In the genomic region with DNA sequence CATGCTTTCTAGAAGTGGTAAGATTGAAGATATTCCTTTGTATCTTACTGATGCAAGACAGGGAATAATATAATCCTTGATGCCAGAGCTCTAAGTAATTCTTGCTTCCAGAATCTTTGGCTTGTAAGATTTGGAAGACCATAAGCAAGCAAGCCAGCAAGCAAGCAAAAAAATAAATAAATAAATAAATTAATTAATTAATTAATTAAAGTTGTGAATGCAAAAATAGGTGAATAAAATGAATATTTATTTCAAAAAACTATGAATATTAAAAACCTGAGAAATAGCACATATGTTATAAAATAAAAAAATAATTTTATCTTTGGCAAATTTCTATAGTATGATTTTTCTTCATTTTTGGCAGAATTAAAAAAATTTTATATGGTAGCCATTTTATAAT, we compare ENCODE assay signal across 19 cellular contexts.
"Had no signal": no experiment of that assay in that cellular context is flagged by ENCODE, and none has a peak within 500 bp of the region (broad histone marks: within the 10 kb centered on the region; RNA-seq: fewer than 3 reads in every experiment).

No MANE protein-coding gene starts in this region.

- H3K27ac ChIP-seq: RWPE1 had no signal

- ATAC-seq: Panc1 had no signal

- H3K4me2 ChIP-seq: SK-N-SH had no signal

- H3K9me2 ChIP-seq: SK-N-SH had no signal

- DNase-seq: KBM-7, NCI-H1092, NCI-H1105 treated with DMSO at 0.1 percent for 48 hours, NCI-H1417 treated with DMSO at 0.1 percent for 48 hours, NCI-H187, NCI-H2029, NCI-H2081 treated with DMSO at 0.1 percent for 48 hours, NCI-H2171, NCI-H226, NCI-H446, NCI-H510A, NCI-H524 treated with DMSO at 0.1 percent for 48 hours, NCI-H69, NCI-H774, SHP77, SK-N-SH, SW 1271 had no signal
